Comparison of ENCODE assay signal across 8 cellular contexts in genomic region chrX:49269010-49269767, GRCh38. TPM values are rescaled to one million over a fixed set of nuclear protein-coding genes. Genes with fewer than 3 reads are reported as not detected.
A peak's percentile ranks its signal among the peaks of the same experiment; 100 is the strongest.
DNase-seq lines count a peak whose midpoint lies in the region; ATAC-seq and TF ChIP-seq lines count a peak whose summit lies in the region.

No MANE protein-coding gene starts in this region.

- 0 out of 2 replicates have a peak, but pooled peaks cover 3% of the 10 kb centered on the region for H3K79me2 ChIP-seq in SU-DHL-6 (ENCODE audit: insufficient read depth, low read length)

- H3K9me3 ChIP-seq in SU-DHL-6 (ENCODE audit: insufficient read depth, low read length) (no peaks in the 10 kb centered on the region), ovary (no peaks in the 10 kb centered on the region), thyroid gland (no peaks in the 10 kb centered on the region)

- DNase-seq in NCI-H1417 (lab: John Stamatoyannopoulos, UW) (peak; percentile 81 to 99 (median 95)), Right ventricle myocardium inferior (ENCODE audit: missing footprints) (peak; percentile 98), ovary (peak; percentile 95 to 98 (median 97)), thyroid gland (peak; percentile 97)
- DNase-seq in activated naive CD8-positive, alpha-beta T cell treated with anti-CD3 and anti-CD28 coated beads, Interleukin-2, amount 50 U/mL, for 24 hours = peak; percentile 92

- H3K36me3 Mint-ChIP-seq in activated naive CD8-positive, alpha-beta T cell treated with anti-CD3 and anti-CD28 coated beads, Interleukin-2, amount 50 U/mL, for 24 hours (ENCODE audit: low read depth) = peaks cover 5% of the 10 kb centered on the region

- H3K4me1 ChIP-seq in ovary (ENCODE audit: insufficient read depth) = peaks cover 6% of the 10 kb centered on the region
- peaks cover 6 to 21% of the 10 kb centered on the region in 2 donors for H3K4me1 ChIP-seq in thyroid gland

- peaks cover 3% of the 10 kb centered on the region for H3K27me3 Mint-ChIP-seq in activated naive CD8-positive, alpha-beta T cell treated with anti-CD3 and anti-CD28 coated beads, Interleukin-2, amount 50 U/mL, for 24 hours

- peak overlapping the region; percentile 92 for H3K4me3 Mint-ChIP-seq in activated naive CD8-positive, alpha-beta T cell treated with anti-CD3 and anti-CD28 coated beads, Interleukin-2, amount 50 U/mL, for 24 hours

- H3F3A ChIP-seq in SU-DHL-6 (ENCODE audit: insufficient read depth) = peaks cover 3% of the 10 kb centered on the region; the same call in 1 of the 2 replicates

- TF ChIP-seq POLR2A in ovary (IDR thresholded peaks at IDR 0.05) (peak; percentile 41), thyroid gland (IDR thresholded peaks at IDR 0.05) (peak in 1 of 2 donors; percentile 78)

- peak overlapping the region; percentile 99 for H3K27ac Mint-ChIP-seq in activated naive CD8-positive, alpha-beta T cell treated with anti-CD3 and anti-CD28 coated beads, Interleukin-2, amount 50 U/mL, for 24 hours

- no peaks in the 10 kb centered on the region for H3K9me3 Mint-ChIP-seq in activated naive CD8-positive, alpha-beta T cell treated with anti-CD3 and anti-CD28 coated beads, Interleukin-2, amount 50 U/mL, for 24 hours

- H3K27me3 ChIP-seq in SU-DHL-6 (ENCODE audit: low read length) (no peaks in the 10 kb centered on the region), ovary (no peaks in the 10 kb centered on the region), thyroid gland (no peaks in the 10 kb centered on the region)

- H3K27ac ChIP-seq in SU-DHL-6 (ENCODE audit: low read depth, low read length) (peak overlapping the region; percentile 81), ovary (peak overlapping the region; percentile 95 to 99), thyroid gland (peak overlapping the region; percentile 79 to 90 (median 84))

- H2AFZ ChIP-seq in SU-DHL-6 (ENCODE audit: low read depth, low read length, severe bottlenecking) = peak overlapping the region; percentile 56

- intact Hi-C loops in Right ventricle myocardium inferior (cut with DNase I) = loop anchor here (2.0 to 5.0 kb wide), 2 partner anchors 34 to 67 kb away; partner anchors contain the start of genes CCDC22 and SYP
- intact Hi-C loops in ovary (cut with DNase I) = no loop called here
- intact Hi-C loops in thyroid gland (cut with DNase I) = no loop called here

- no peaks in the 10 kb centered on the region for H4K20me1 ChIP-seq in SU-DHL-6 (ENCODE audit: low read depth, low read length)

- TF ChIP-seq CTCF in GM12875 (IDR thresholded peaks at IDR 0.05; ENCODE audit: borderline replicate concordance, insufficient read depth, low read depth, low read length) = no peak
- no peak for TF ChIP-seq CTCF in SU-DHL-6 (IDR thresholded peaks at IDR 0.05; ENCODE audit: insufficient read depth, low read length, poor library complexity, severe bottlenecking)
- TF ChIP-seq CTCF in ovary (IDR thresholded peaks at IDR 0.05) = no peak
- TF ChIP-seq CTCF in thyroid gland (IDR thresholded peaks at IDR 0.05) = no peak

- H3K4me1 Mint-ChIP-seq in activated naive CD8-positive, alpha-beta T cell treated with anti-CD3 and anti-CD28 coated beads, Interleukin-2, amount 50 U/mL, for 24 hours = peaks cover 62% of the 10 kb centered on the region

- peak overlapping the region; percentile 78 for H3K4me2 ChIP-seq in SU-DHL-6 (ENCODE audit: low read depth, low read length, poor library complexity, severe bottlenecking)

- H3K4me3 ChIP-seq in GM12875 (ENCODE audit: low read depth, low read length) (peak overlapping the region; percentile 73), SU-DHL-6 (ENCODE audit: insufficient read depth, low read length, poor library complexity, severe bottlenecking) (peak overlapping the region; percentile 74), ovary (peak overlapping the region; percentile 53), thyroid gland (replicated peaks in 1 of 3) (peak overlapping the region in 1 of 3 donors; percentile 26)

- peak overlapping the region; percentile 72 for H3K9ac ChIP-seq in SU-DHL-6 (ENCODE audit: low read length)

- peak; percentile 82 for ATAC-seq in HG02763 (IDR thresholded peaks at IDR 0.05; ENCODE audit: unreplicated experiment)
- peak; percentile 80 for ATAC-seq in activated naive CD8-positive, alpha-beta T cell treated with anti-CD3 and anti-CD28 coated beads, Interleukin-2, amount 50 U/mL, for 24 hours
- ATAC-seq in Right ventricle myocardium inferior = peak; percentile 96

- no peak for TF ChIP-seq EP300 in ovary (IDR thresholded peaks at IDR 0.05)

- H3K36me3 ChIP-seq in SU-DHL-6 (ENCODE audit: low read length) = no peaks in the 10 kb centered on the region
- H3K36me3 ChIP-seq in ovary = no peaks in the 10 kb centered on the region
- H3K36me3 ChIP-seq in thyroid gland = no peaks in the 10 kb centered on the region

- H3K9me2 ChIP-seq in SU-DHL-6 (replicated peaks; ENCODE audit: insufficient read depth, low read length) = no peaks in the 10 kb centered on the region

- 42 to 51% (median 46%) methylated on average over 45 of the region's 45 CpGs for WGBS in ovary, 3 donors
- 0 to 1% methylated on average over 42 to 43 of the region's 45 CpGs for WGBS in thyroid gland, 2 donors

RNA-seq across cellular contexts. Expression of gene PPP1R3F, which starts 0.4 kb away (rescaled TPM):
- total RNA-seq in Right ventricle myocardium inferior = 19.5 TPM
- total RNA-seq in ovary = 10 to 100 TPM in 5 of 7 donors, 1 to 10 TPM in 2; 8.3 to 16.1 (median 12.3) TPM
- polyA plus RNA-seq in ovary = 1 to 10 TPM; 1.7 to 5.5 TPM
- total RNA-seq in thyroid gland = 10 to 100 TPM in 3 of 4 donors, 1 to 10 TPM in 1; 7.7 to 15.7 (median 12.5) TPM

RNA-seq across cellular contexts. Expression of gene FOXP3, which starts 4.7 kb away (rescaled TPM):
- total RNA-seq in Right ventricle myocardium inferior = not detected
- under 1 TPM in 4 of 7 donors, not detected in 3; 0.10 to 0.60 (median 0.33) TPM for total RNA-seq in ovary
- under 1 TPM; 0.10 to 0.25 TPM for polyA plus RNA-seq in ovary
- total RNA-seq in thyroid gland = under 1 TPM in 2 of 4 donors, not detected in 2; 0.11 to 0.13 TPM

RNA-seq across cellular contexts. Expression of gene CCDC22, which starts 33.9 kb away (rescaled TPM):
- 10.8 TPM for total RNA-seq in Right ventricle myocardium inferior
- total RNA-seq in ovary = 10 to 100 TPM in 6 of 7 donors, 1 to 10 TPM in 1; 7.9 to 15.7 (median 11.5) TPM
- 10 to 100 TPM in 1 of 2 donors, 1 to 10 TPM in 1; 2.8 to 10.8 TPM for polyA plus RNA-seq in ovary
- total RNA-seq in thyroid gland = 10 to 100 TPM; 13.8 to 27.1 (median 18.8) TPM

RNA-seq across cellular contexts. Expression of gene GAGE10, which starts 34.3 kb away (rescaled TPM):
- total RNA-seq in Right ventricle myocardium inferior (not detected), ovary (not detected), thyroid gland (not detected)
- polyA plus RNA-seq in ovary = not detected

RNA-seq across cellular contexts. Expression of gene CACNA1F, which starts 36.0 kb away (rescaled TPM):
- not detected for total RNA-seq in Right ventricle myocardium inferior
- total RNA-seq in ovary = under 1 TPM in 5 of 7 donors, not detected in 2; 0.10 to 0.23 (median 0.15) TPM
- under 1 TPM; 0.02 to 0.32 TPM for polyA plus RNA-seq in ovary
- total RNA-seq in thyroid gland = under 1 TPM in 3 of 4 donors, not detected in 1; 0.10 to 0.21 (median 0.13) TPM
